8 cellular contexts compared by ENCODE assay signal in the genomic region with DNA sequence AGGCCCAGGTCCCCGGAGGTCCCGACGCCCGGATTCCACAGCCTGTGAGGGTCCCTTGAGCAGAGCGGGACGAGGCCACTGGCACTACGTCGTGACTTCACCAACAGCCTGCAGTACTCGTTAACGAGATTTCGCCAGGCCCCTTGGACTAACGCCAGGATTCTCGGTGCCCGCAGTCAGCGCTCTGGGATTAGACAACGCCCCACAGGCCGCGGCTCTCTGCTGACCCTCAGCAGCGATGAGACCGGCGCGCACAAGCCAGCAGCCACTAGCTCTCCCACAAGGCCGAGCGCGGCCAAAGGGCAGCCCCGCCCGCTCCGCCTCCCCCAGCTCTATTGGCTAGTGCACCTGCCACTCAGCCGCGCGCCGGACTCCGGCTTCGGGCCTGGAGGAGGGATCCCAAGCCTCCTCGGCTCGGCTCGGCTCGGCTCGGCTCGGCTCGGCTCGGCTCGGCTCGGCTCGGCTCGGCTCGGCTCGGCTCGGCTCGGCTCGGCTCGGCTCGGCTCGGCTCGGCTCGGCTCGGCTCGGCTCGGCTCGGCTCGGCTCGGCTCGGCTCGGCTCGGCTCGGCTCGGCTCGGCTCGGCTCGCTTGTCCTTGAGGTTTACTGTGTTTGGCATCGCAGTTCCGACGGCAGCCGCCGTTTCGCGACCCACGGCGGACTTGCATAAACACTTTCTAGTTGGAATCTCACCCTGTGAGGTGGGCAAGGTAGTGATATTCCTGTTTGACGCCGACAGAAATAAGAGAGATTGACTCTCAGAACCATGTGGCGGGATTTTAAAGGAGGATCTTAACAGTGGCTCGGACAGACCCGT.
DNase-seq lines count a peak whose midpoint lies in the region; ATAC-seq and TF ChIP-seq lines count a peak whose summit lies in the region.

No MANE protein-coding gene starts in this region.

- no peaks in the 10 kb centered on the region for H3K9me3 ChIP-seq in HUES64 (ENCODE audit: insufficient read depth, low read depth, low read length)
- H3K9me3 ChIP-seq in OCI-LY3 (ENCODE audit: insufficient read depth, low read length) = no peaks in the 10 kb centered on the region
- no peaks in the 10 kb centered on the region for H3K9me3 ChIP-seq in mucosa of rectum (ENCODE audit: control insufficient read depth in 2 of 2, low read length in 2 of 2)

- H3K79me2 ChIP-seq in OCI-LY3 (ENCODE audit: low read length) = no peaks in the 10 kb centered on the region

- H3K4me2 ChIP-seq in OCI-LY3 (ENCODE audit: low read length) = peak overlapping the region; percentile 83

- no peaks in the 10 kb centered on the region for H3K36me3 ChIP-seq in HUES64 (ENCODE audit: insufficient read depth, low read length)
- no peaks in the 10 kb centered on the region for H3K36me3 ChIP-seq in OCI-LY3 (replicated peaks; ENCODE audit: low read depth, low read length)
- H3K36me3 ChIP-seq in mucosa of rectum (ENCODE audit: control insufficient read depth in 2 of 2, insufficient read depth in 2 of 2, low read length in 2 of 2) = peaks cover 0 to 3% of the 10 kb centered on the region in 2 donors

- H3K4me1 ChIP-seq in HUES64 (ENCODE audit: insufficient read depth, low read length) (peaks cover 20% of the 10 kb centered on the region), OCI-LY3 (ENCODE audit: low read length) (peaks cover 10% of the 10 kb centered on the region), mucosa of rectum (ENCODE audit: control insufficient read depth in 2 of 2, insufficient read depth in 2 of 2, low read length in 2 of 2) (peaks cover 21 to 27% of the 10 kb centered on the region in 2 donors)

- no peak for TF ChIP-seq CTCF in OCI-LY3 (IDR thresholded peaks at IDR 0.05; ENCODE audit: low read depth, low read length)

- H3K4me3 ChIP-seq in HUES64 (ENCODE audit: low read length) (peak overlapping the region; percentile 78), OCI-LY3 (ENCODE audit: low read length) (peak overlapping the region; percentile 87), mucosa of rectum (ENCODE audit: low read length in 2 of 2) (peak overlapping the region; percentile 77 to 86)

- peak overlapping the region; percentile 93 for H2AFZ ChIP-seq in OCI-LY3 (ENCODE audit: low read depth, low read length)

- H4K20me1 ChIP-seq in OCI-LY3 (ENCODE audit: insufficient read depth, low read length) = no peaks in the 10 kb centered on the region

- peak; percentile 100 for ATAC-seq in GM21515 (IDR thresholded peaks at IDR 0.05; ENCODE audit: unreplicated experiment)

- no peaks in the 10 kb centered on the region for H3K27me3 ChIP-seq in HUES64 (ENCODE audit: insufficient read depth, low read length)
- H3K27me3 ChIP-seq in OCI-LY3 (ENCODE audit: low read depth, low read length) = peaks cover 53% of the 10 kb centered on the region
- H3K27me3 ChIP-seq in mucosa of rectum (ENCODE audit: control insufficient read depth in 2 of 2, insufficient read depth in 2 of 2, low read length in 2 of 2) = no peaks in the 10 kb centered on the region

- peak; percentile 81 for TF ChIP-seq POLR2A in erythroblast (IDR thresholded peaks at IDR 0.05; ENCODE audit: low read length)

- H3K27ac ChIP-seq in HUES64 (ENCODE audit: low read depth, low read length) = peak overlapping the region; percentile 88
- 0 out of 2 replicates have a peak overlapping the region, but pooled peaks have one; percentile 21 for H3K27ac ChIP-seq in OCI-LY3 (ENCODE audit: low read length)
- peak overlapping the region; percentile 97 for H3K27ac ChIP-seq in mucosa of rectum (ENCODE audit: low read depth in 2 of 2, low read length in 2 of 2)

- DNase-seq in DMS 273 (lab: John Stamatoyannopoulos, UW; ENCODE audit: unreplicated experiment) (peak; percentile 91), erythroblast (lab: John Stamatoyannopoulos, UW) (peak; percentile 96 to 97)
- DNase-seq in activated T-cell treated with anti-CD3 and anti-CD28 coated beads, Interleukin-2, amount 50 U/mL, for 1 hour = peak; percentile 94
- DNase-seq in stimulated activated CD8-positive, alpha-beta memory T cell treated with anti-CD3 and anti-CD28 coated beads, Interleukin-4, amount 100 ng/mL, for 48 hours = peak; percentile 98

- WGBS in HUES64 = 1% methylated on average over 80 of the region's 84 CpGs

- peak overlapping the region; percentile 86 for H3K9ac ChIP-seq in HUES64 (ENCODE audit: low read depth, low read length)
- peak overlapping the region; percentile 89 for H3K9ac ChIP-seq in OCI-LY3 (ENCODE audit: low read length)
- H3K9ac ChIP-seq in mucosa of rectum (ENCODE audit: low read depth in 1 of 2, low read length in 2 of 2) = peak overlapping the region; percentile 89 to 98

Comparison
In these comparisons a context has a peak if more than half of its experiments do, and no peak if none do; other contexts are left out.
1. Peak in every context shown above with its lines: DNase-seq, ATAC-seq, H3K4me3 ChIP-seq and H3K27ac ChIP-seq.
2. H3K27ac ChIP-seq: peak in every context shown above with its lines; median percentile 97 in mucosa of rectum; 88 in HUES64; 21 in OCI-LY3.